ENCODE assay signal across 24 cellular contexts in genomic region chr4:126268106-126268505, GRCh38.
DNase-seq lines count a peak whose midpoint lies in the region; ATAC-seq and TF ChIP-seq lines count a peak whose summit lies in the region.
"Had no signal": no experiment of that assay in that cellular context is flagged by ENCODE, and none has a peak within 500 bp of the region (broad histone marks: within the 10 kb centered on the region; RNA-seq: fewer than 3 reads in every experiment).

No MANE protein-coding gene starts in this region.

- DNase-seq in AG08395 (ENCODE audit: low spot score) (peak; percentile 7), LHCN-M2 (ENCODE audit: low read depth) (peak; percentile 51), cardiac fibroblast (ENCODE audit: low read depth in 2 of 2) (peak; percentile 29 to 78), fibroblast of villous mesenchyme (ENCODE audit: low read depth) (peak; percentile 40), COLO668 (lab: John Stamatoyannopoulos, UW; ENCODE audit: unreplicated experiment) (no peak)
- no peak for DNase-seq in activated T-cell treated with anti-CD3 and anti-CD28 coated beads, Interleukin-2, amount 50 U/mL, for 48 hours
- DNase-seq: activated CD4-positive, alpha-beta T cell treated with anti-CD3 and anti-CD28 coated beads, Interleukin-2, amount 50 U/mL, for 48 hours; activated CD4-positive, CD25-positive, alpha-beta regulatory T cell; activated CD8-positive, alpha-beta memory T cell treated with anti-CD3 and anti-CD28 coated beads, Interleukin-2, amount 50 U/mL, for 4 hours; activated naive CD8-positive, alpha-beta T cell treated with anti-CD3 and anti-CD28 coated beads for 36 hours; COR-L47; DMS79 treated with DMSO at 0.1 percent for 48 hours; effector CD4-positive, alpha-beta T cell; erythroblast; H9; MG63; NCI-H2081; NCI-H446; SHP77; stimulated activated CD8-positive, alpha-beta memory T cell treated with anti-CD3 and anti-CD28 coated beads, Interleukin-4, amount 100 ng/mL, for 48 hours had no signal

- H3K4me3 ChIP-seq in cardiac fibroblast (replicated peaks in 1 of 2; ENCODE audit: low read depth in 2 of 2, low read length in 2 of 2) (no peak overlapping the region), fibroblast of villous mesenchyme (ENCODE audit: low read depth, low read length) (no peak overlapping the region)
- H3K4me3 ChIP-seq: BLaER1, MG63, prostate gland had no signal

- no peak for ATAC-seq in HG02571 (IDR thresholded peaks at IDR 0.05; ENCODE audit: unreplicated experiment)
- no peak for ATAC-seq in HG02870 (IDR thresholded peaks at IDR 0.05; ENCODE audit: unreplicated experiment)

- TF ChIP-seq CTCF in cardiac fibroblast (IDR thresholded peaks at IDR 0.05; ENCODE audit: low read depth, low read length) = no peak
- TF ChIP-seq CTCF in fibroblast of villous mesenchyme (IDR thresholded peaks at IDR 0.05; ENCODE audit: insufficient read depth, low read depth, low read length) = no peak

Comparison
In these comparisons a context has a peak if more than half of its experiments do, and no peak if none do; other contexts are left out.
1. DNase-seq: peak in AG08395 (single experiment), LHCN-M2 (single experiment), cardiac fibroblast (2 of 2) and fibroblast of villous mesenchyme (single experiment); none in COLO668 (single experiment) and activated T-cell treated with anti-CD3 and anti-CD28 coated beads, Interleukin-2, amount 50 U/mL, for 48 hours (0 of 2).